Comparison of ENCODE assay signal across 26 cellular contexts in the genomic region with DNA sequence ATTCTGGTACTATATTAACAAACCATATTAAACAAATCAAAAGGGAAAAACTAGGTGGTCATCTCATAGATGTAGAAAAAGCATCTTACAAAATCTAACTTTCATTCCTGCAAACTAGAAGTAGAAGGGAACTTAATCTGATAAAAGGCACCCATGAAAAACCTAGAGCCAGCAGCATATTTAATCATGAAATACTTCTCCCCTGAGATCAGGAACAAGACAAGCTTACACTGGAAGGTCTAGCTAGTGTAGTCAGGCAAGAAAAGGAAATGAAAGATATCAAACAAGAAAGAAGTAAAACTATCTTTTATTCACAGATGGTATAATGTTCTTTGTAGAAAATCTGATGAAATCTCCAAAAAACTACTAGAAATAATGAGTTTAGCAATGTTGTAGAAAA. TPM values are rescaled to one million over a fixed set of nuclear protein-coding genes. Genes with fewer than 3 reads are reported as not detected.
A peak's percentile ranks its signal among the peaks of the same experiment; 100 is the strongest.
DNase-seq lines count a peak whose midpoint lies in the region; ATAC-seq, FAIRE-seq and TF ChIP-seq lines count a peak whose summit lies in the region.
"Had no signal": no experiment of that assay in that cellular context is flagged by ENCODE, and none has a peak within 500 bp of the region (broad histone marks: within the 10 kb centered on the region; RNA-seq: fewer than 3 reads in every experiment).

No MANE protein-coding gene starts in this region.

- peak; percentile 44 for FAIRE-seq in keratinocyte (lab: Jason Lieb, UNC)
- FAIRE-seq in small intestine (lab: Jason Lieb, UNC), result no peak

- H3K4me3 Mint-ChIP-seq in activated CD8-positive, alpha-beta memory T cell treated with anti-CD3 and anti-CD28 coated beads, Interleukin-2, amount 10 ng/mL, durations not matched to agents 7 days and 5 days, result no peak overlapping the region
- H3K4me3 Mint-ChIP-seq: activated CD4-positive, alpha-beta memory T cell treated with anti-CD3 and anti-CD28 coated beads, Interleukin-2, amount 10 ng/mL, durations not matched to agents 7 days and 5 days; activated T-cell treated with anti-CD3 and anti-CD28 coated beads, Interleukin-2, amount 50 U/mL, for 24 hours; brain; CD14-positive monocyte; naive thymus-derived CD8-positive, alpha-beta T cell; WTC11 had no signal

- no peak for TF ChIP-seq CTCF in right atrium auricular region (IDR thresholded peaks at IDR 0.05)
- TF ChIP-seq CTCF in cardiac fibroblast (IDR thresholded peaks at IDR 0.05; ENCODE audit: low read depth, low read length), result no peak
- no peak for TF ChIP-seq CTCF in keratinocyte (optimal IDR thresholded peaks at IDR 0.05 in 1 of 3, IDR thresholded peaks at IDR 0.05 in 1 of 3, conservative IDR thresholded peaks at IDR 0.05 in 1 of 3; ENCODE audit: extremely low read depth in 1 of 3, insufficient read depth in 2 of 3, low read length in 3 of 3)

- peaks cover 0 to 8% of the 10 kb centered on the region in 2 donors for H3K9me3 ChIP-seq in right atrium auricular region
- peaks cover 4% of the 10 kb centered on the region for H3K9me3 ChIP-seq in keratinocyte (ENCODE audit: control insufficient read depth, low read depth, low read length)
- H3K9me3 ChIP-seq in small intestine (ENCODE audit: control insufficient read depth, low read depth), result no peaks in the 10 kb centered on the region
- H3K9me3 ChIP-seq: vagina had no signal

- H3K27me3 ChIP-seq in right atrium auricular region (no peaks in the 10 kb centered on the region), keratinocyte (ENCODE audit: control insufficient read depth, extremely low read depth, insufficient read depth, low read length) (no peaks in the 10 kb centered on the region), small intestine (ENCODE audit: control insufficient read depth in 2 of 2, insufficient read depth in 2 of 2, low read length in 2 of 2) (no peaks in the 10 kb centered on the region)
- H3K27me3 ChIP-seq: vagina had no signal

- CTCF ChIA-PET in activated CD8-positive, alpha-beta memory T cell treated with anti-CD3 and anti-CD28 coated beads, Interleukin-2, amount 10 ng/mL, durations not matched to agents 7 days and 5 days (lab: Charles Lee), result no interaction called here

- intact Hi-C loops in cardiac septum (cut with DNase I), result no loop called here

- H3K9me3 Mint-ChIP-seq in activated CD8-positive, alpha-beta memory T cell treated with anti-CD3 and anti-CD28 coated beads, Interleukin-2, amount 10 ng/mL, durations not matched to agents 7 days and 5 days (ENCODE audit: low read depth), result peaks cover 5% of the 10 kb centered on the region

- peaks cover 62% of the 10 kb centered on the region for H3K36me3 Mint-ChIP-seq in activated CD8-positive, alpha-beta memory T cell treated with anti-CD3 and anti-CD28 coated beads, Interleukin-2, amount 10 ng/mL, durations not matched to agents 7 days and 5 days

- no peaks in the 10 kb centered on the region for H4K20me1 ChIP-seq in keratinocyte (ENCODE audit: control insufficient read depth, extremely low read depth, insufficient read depth, low read length)

- ATAC-seq in activated CD8-positive, alpha-beta memory T cell treated with anti-CD3 and anti-CD28 coated beads, Interleukin-2, amount 10 ng/mL, durations not matched to agents 7 days and 5 days, result no peak
- ATAC-seq: naive thymus-derived CD8-positive, alpha-beta T cell; WTC11 had no signal

- H3K36me3 ChIP-seq in right atrium auricular region (peaks cover 5% of the 10 kb centered on the region), keratinocyte (ENCODE audit: control insufficient read depth in 2 of 2, extremely low read depth in 1 of 2, insufficient read depth in 2 of 2, low read length in 2 of 2) (peaks cover 1 to 3% of the 10 kb centered on the region in 2 experiments), small intestine (ENCODE audit: control insufficient read depth in 2 of 2, insufficient read depth in 2 of 2, low read length in 2 of 2) (peaks cover 0 to 2% of the 10 kb centered on the region in 2 donors)

- H3K27me3 Mint-ChIP-seq in activated CD8-positive, alpha-beta memory T cell treated with anti-CD3 and anti-CD28 coated beads, Interleukin-2, amount 10 ng/mL, durations not matched to agents 7 days and 5 days, result no peaks in the 10 kb centered on the region
- H3K27me3 Mint-ChIP-seq: activated CD4-positive, alpha-beta memory T cell treated with anti-CD3 and anti-CD28 coated beads, Interleukin-2, amount 10 ng/mL, durations not matched to agents 7 days and 5 days; activated T-cell treated with anti-CD3 and anti-CD28 coated beads, Interleukin-2, amount 50 U/mL, for 24 hours; brain; naive thymus-derived CD8-positive, alpha-beta T cell had no signal

- peaks cover 13% of the 10 kb centered on the region for H3K79me2 ChIP-seq in keratinocyte (ENCODE audit: control insufficient read depth, insufficient read depth, low read length)
- H3K79me2 ChIP-seq: parathyroid adenoma had no signal

- dilution Hi-C loops in keratinocyte (cut with MboI; ENCODE audit: extremely low pct_ligation_motif_present, low sequenced_read_pairs), result no loop called here

- H3K27ac ChIP-seq in right atrium auricular region (peak overlapping the region; percentile 52 to 72), keratinocyte (ENCODE audit: control insufficient read depth, insufficient read depth, low read length) (peak overlapping the region; percentile 89), small intestine (ENCODE audit: low read depth in 1 of 2, low read length in 1 of 2) (no peak overlapping the region)
- H3K27ac ChIP-seq: parathyroid adenoma, vagina had no signal

- peaks cover 27% of the 10 kb centered on the region for H3K4me1 Mint-ChIP-seq in activated CD8-positive, alpha-beta memory T cell treated with anti-CD3 and anti-CD28 coated beads, Interleukin-2, amount 10 ng/mL, durations not matched to agents 7 days and 5 days
- H3K4me1 Mint-ChIP-seq: brain had no signal

- H3K4me3 ChIP-seq in right atrium auricular region, result no peak overlapping the region
- no peak overlapping the region for H3K4me3 ChIP-seq in cardiac fibroblast (replicated peaks in 1 of 2; ENCODE audit: low read depth in 2 of 2, low read length in 2 of 2)
- peak overlapping the region in 1 of 3 experiments; percentile 19 for H3K4me3 ChIP-seq in keratinocyte (ENCODE audit: control insufficient read depth in 2 of 3, extremely low read depth in 1 of 3, insufficient read depth in 2 of 3, low read depth in 1 of 3, low read length in 3 of 3)
- no peak overlapping the region for H3K4me3 ChIP-seq in small intestine (ENCODE audit: low read depth in 1 of 2, low read length in 2 of 2)
- H3K4me3 ChIP-seq: lung, skin epidermis, vagina had no signal

- no peaks in the 10 kb centered on the region for H3K9me1 ChIP-seq in keratinocyte (ENCODE audit: control insufficient read depth, extremely low read depth, insufficient read depth, low read length)

- no peak for DNase-seq in right atrium auricular region (ENCODE audit: low spot score)
- DNase-seq in cardiac septum (ENCODE audit: low spot score), result no peak
- peak; percentile 24 to 41 for DNase-seq in cardiac fibroblast (ENCODE audit: low read depth in 2 of 2)
- DNase-seq in keratinocyte (ENCODE audit: low read depth, low spot score), result no peak
- no peak for DNase-seq in Ammon's horn (ENCODE audit: low spot score)
- no peak for DNase-seq in small intestine
- DNase-seq in amniotic stem cell (lab: John Stamatoyannopoulos, UW), result no peak
- no peak for DNase-seq in activated CD8-positive, alpha-beta memory T cell treated with anti-CD3 and anti-CD28 coated beads, Interleukin-2, amount 10 ng/mL, durations not matched to agents 7 days and 5 days
- DNase-seq: activated CD4-positive, alpha-beta memory T cell treated with anti-CD3 and anti-CD28 coated beads, Interleukin-2, amount 10 ng/mL, durations not matched to agents 7 days and 5 days; activated naive CD4-positive, alpha-beta T cell treated with anti-CD3 and anti-CD28 coated beads, Interleukin-2, amount 50 U/mL, for 16 hours; activated T-cell treated with anti-CD3 and anti-CD28 coated beads, Interleukin-2, amount 50 U/mL, for 24 hours; GDM1; GOT3; Kasumi-1; naive thymus-derived CD8-positive, alpha-beta T cell; NCI-H1092 treated with DMSO at 0.1 percent for 48 hours; NCI-H69; OCI-M1; stimulated activated CD4-positive, alpha-beta T cell treated with anti-CD3 and anti-CD28 coated beads, Interleukin-4, amount 100 ng/mL, for 1 hour had no signal

- H3K27ac Mint-ChIP-seq in activated CD8-positive, alpha-beta memory T cell treated with anti-CD3 and anti-CD28 coated beads, Interleukin-2, amount 10 ng/mL, durations not matched to agents 7 days and 5 days, result no peak overlapping the region
- H3K27ac Mint-ChIP-seq: activated CD4-positive, alpha-beta memory T cell treated with anti-CD3 and anti-CD28 coated beads, Interleukin-2, amount 10 ng/mL, durations not matched to agents 7 days and 5 days; activated T-cell treated with anti-CD3 and anti-CD28 coated beads, Interleukin-2, amount 50 U/mL, for 24 hours; brain; WTC11 had no signal

- H3K4me2 ChIP-seq in keratinocyte (ENCODE audit: control insufficient read depth, extremely low read depth, insufficient read depth, low read depth, low read length), result peak overlapping the region; percentile 51

- H3K9ac ChIP-seq in keratinocyte (ENCODE audit: control insufficient read depth, extremely low read depth, insufficient read depth, low read length), result peak overlapping the region; percentile 14
- H3K9ac ChIP-seq: parathyroid adenoma had no signal

- H2AFZ ChIP-seq in keratinocyte (ENCODE audit: control insufficient read depth, low read length), result no peak overlapping the region
- H2AFZ ChIP-seq: parathyroid adenoma had no signal

- H3K4me1 ChIP-seq in right atrium auricular region (peaks cover 0 to 8% of the 10 kb centered on the region in 2 donors), keratinocyte (ENCODE audit: control insufficient read depth, extremely low read depth, insufficient read depth, low read length) (peaks cover 42% of the 10 kb centered on the region), small intestine (ENCODE audit: control insufficient read depth in 2 of 2, insufficient read depth in 1 of 2, low read depth in 1 of 2, low read length in 1 of 2) (no peaks in the 10 kb centered on the region)
- H3K4me1 ChIP-seq: parathyroid adenoma had no signal

RNA-seq across cellular contexts. Expression of a gene that starts 41.2 kb away (rescaled TPM):
- total RNA-seq in right atrium auricular region (1 to 10 TPM; 6.9 to 8.9 TPM), cardiac septum (11.6 TPM)
- polyA plus RNA-seq in keratinocyte (51.2 to 116 TPM (median 97.3 TPM) in 3 replicates), small intestine (1 to 10 TPM in 1 of 3 donors, under 1 TPM in 2; 0.81 to 6.3 (median 0.89) TPM)
- 24.5 TPM for polyA plus RNA-seq in keratinocyte (2011; ENCODE audit: low read depth)
- polyA plus RNA-seq in keratinocyte (2011; cell fraction: cytosol; rRNA removed), result 14.4 and 34.5 TPM in 2 replicates
- 136 and 160 TPM in 2 replicates for polyA plus RNA-seq in keratinocyte (2011; cell fraction: nucleus; rRNA removed)
- 25.1 and 46.8 TPM in 2 replicates for polyA plus RNA-seq in keratinocyte (2012; ENCODE audit: low replicate concordance)
- 274 to 455 TPM (median 398 TPM) in 3 replicates for polyA minus RNA-seq in keratinocyte
- 33.2 TPM for polyA minus RNA-seq in keratinocyte (2011; cell fraction: cytosol; rRNA and poly(A)+ RNA removed)
- polyA minus RNA-seq in keratinocyte (2011; cell fraction: nucleus; rRNA and poly(A)+ RNA removed), result 171 and 369 TPM in 2 replicates
- 10 to 100 TPM; 18.9 to 25.9 TPM for total RNA-seq in activated CD8-positive, alpha-beta memory T cell treated with anti-CD3 and anti-CD28 coated beads, Interleukin-2, amount 10 ng/mL, durations not matched to agents 7 days and 5 days

Comparison
In these comparisons a context has a peak if more than half of its experiments do, and no peak if none do; other contexts are left out.
1. DNase-seq: peak in cardiac fibroblast (2 of 2); none in right atrium auricular region (single experiment), cardiac septum (single experiment), keratinocyte (single experiment), Ammon's horn (single experiment), small intestine (single experiment), amniotic stem cell (single experiment) and activated CD8-positive, alpha-beta memory T cell treated with anti-CD3 and anti-CD28 coated beads, Interleukin-2, amount 10 ng/mL, durations not matched to agents 7 days and 5 days (single experiment).
2. H3K27ac ChIP-seq: peak in right atrium auricular region (2 of 2) and keratinocyte (single experiment); none in small intestine (0 of 2).